10 cellular contexts compared by ENCODE assay signal in genomic region chr19:44741258-44741731, GRCh38. TPM values are rescaled to one million over a fixed set of nuclear protein-coding genes. Genes with fewer than 3 reads are reported as not detected.
DNase-seq lines count a peak whose midpoint lies in the region; ATAC-seq and TF ChIP-seq lines count a peak whose summit lies in the region.
"Had no signal": no experiment of that assay in that cellular context is flagged by ENCODE, and none has a peak within 500 bp of the region (broad histone marks: within the 10 kb centered on the region; RNA-seq: fewer than 3 reads in every experiment).

No MANE protein-coding gene starts in this region.

- H3K4me3 ChIP-seq in WERI-Rb-1 (ENCODE audit: low read depth, low read length), result no peak overlapping the region
- H3K4me3 ChIP-seq in stomach, result no peak overlapping the region

- H3K27me3 ChIP-seq in WERI-Rb-1 (ENCODE audit: insufficient read depth, low read depth, severe bottlenecking) (no peaks in the 10 kb centered on the region), stomach (no peaks in the 10 kb centered on the region)

- WGBS in stomach, 5 donors, result 38 to 46% (median 43%) methylated on average over 6 of the region's 6 CpGs

- TF ChIP-seq CTCF in WERI-Rb-1 (IDR thresholded peaks at IDR 0.05; ENCODE audit: low read depth, low read length) (no peak), stomach (IDR thresholded peaks at IDR 0.05) (no peak)

- peak; percentile 55 for DNase-seq in DMS53 (lab: John Stamatoyannopoulos, UW)
- DNase-seq in DMS53 treated with DMSO at 0.1 percent for 48 hours (lab: John Stamatoyannopoulos, UW; ENCODE audit: unreplicated experiment), result no peak
- DNase-seq in WERI-Rb-1, result no peak
- peak in 1 of 2 donors; percentile 58 for DNase-seq in left colon
- DNase-seq in stomach, result no peak
- DNase-seq in NCI-H82 (lab: John Stamatoyannopoulos, UW), result no peak
- DNase-seq: activated effector memory CD4-positive, alpha-beta T cell treated with anti-CD3 and anti-CD28 coated beads, Interleukin-2, amount 50 U/mL, for 16 hours; glutamatergic neuron had no signal

- H3K9me3 ChIP-seq in WERI-Rb-1 (ENCODE audit: severe bottlenecking) (no peaks in the 10 kb centered on the region), stomach (no peaks in the 10 kb centered on the region)

- peaks cover 64 to 97% (median 77%) of the 10 kb centered on the region in 4 donors for H3K4me1 ChIP-seq in stomach

- H3K36me3 ChIP-seq in WERI-Rb-1 (no peaks in the 10 kb centered on the region), stomach (no peaks in the 10 kb centered on the region)

- peak overlapping the region; percentile 83 for H3K27ac ChIP-seq in WERI-Rb-1
- H3K27ac ChIP-seq in stomach, result peak overlapping the region; percentile 87 to 99 (median 96)

- intact Hi-C loops in left colon (cut with DNase I, micrococcal nuclease) (no loop called here), stomach (cut with DNase I; ENCODE audit: low total_unique reads) (no loop called here)

- no peak for TF ChIP-seq EP300 in stomach (IDR thresholded peaks at IDR 0.05)

- ATAC-seq in left colon (peak; percentile 17), HG03045 (IDR thresholded peaks at IDR 0.05; ENCODE audit: unreplicated experiment) (no peak), GM18873 (IDR thresholded peaks at IDR 0.05; ENCODE audit: low FRiP score, unreplicated experiment) (no peak)

- TF ChIP-seq POLR2A in stomach (IDR thresholded peaks at IDR 0.05), result no peak

RNA-seq across cellular contexts. Expression of gene BCL3, which starts 7.2 kb away (rescaled TPM):
- total RNA-seq in left colon (100 to 1,000 TPM in 1 of 2 donors, 10 to 100 TPM in 1; 81.5 to 103 TPM), stomach (100 to 1,000 TPM in 3 of 5 donors, 10 to 100 TPM in 1, 1 to 10 TPM in 1; 4.4 to 322 (median 139) TPM)
- polyA plus RNA-seq in stomach, result 10 to 100 TPM; 53.5 to 94.1 (median 65.5) TPM

RNA-seq across cellular contexts. Expression of gene CBLC, which starts 36.4 kb away (rescaled TPM):
- total RNA-seq in left colon (10 to 100 TPM; 79.1 to 84.4 TPM), stomach (100 to 1,000 TPM in 1 of 5 donors, 10 to 100 TPM in 4; 13.2 to 178 (median 57.2) TPM)
- polyA plus RNA-seq in stomach, result 10 to 100 TPM; 23.3 to 50.9 (median 27.4) TPM

RNA-seq across cellular contexts. Expression of gene CEACAM16, which starts 42.3 kb away (rescaled TPM):
- under 1 TPM in 1 of 2 donors, not detected in 1; 0.45 TPM for total RNA-seq in left colon
- not detected for total RNA-seq in stomach
- polyA plus RNA-seq in stomach, result not detected
